ENCODE assay signal across 8 cellular contexts in genomic region chr22:39598017-39598965, GRCh38. TPM values are rescaled to one million over a fixed set of nuclear protein-coding genes. Genes with fewer than 3 reads are reported as not detected.
DNase-seq lines count a peak whose midpoint lies in the region; ATAC-seq and TF ChIP-seq lines count a peak whose summit lies in the region.

No MANE protein-coding gene starts in this region.

- TF ChIP-seq EP300 in suprapubic skin (IDR thresholded peaks at IDR 0.05), result no peak

- peak overlapping the region; percentile 52 for H3K27ac Mint-ChIP-seq in Calu3 (ENCODE audit: unreplicated experiment)
- no peak overlapping the region for H3K27ac Mint-ChIP-seq in stimulated activated naive CD8-positive, alpha-beta T cell treated with anti-CD3 and anti-CD28 coated beads, Interleukin-15, amount 100 ng/mL, for 72 hours

- H3K4me1 ChIP-seq in PC-9 (replicated peaks; ENCODE audit: insufficient read depth) (peaks cover 15% of the 10 kb centered on the region), lung (ENCODE audit: control insufficient read depth in 2 of 2, insufficient read depth in 2 of 2, low read length in 2 of 2) (no peaks in the 10 kb centered on the region), suprapubic skin (peaks cover 9% of the 10 kb centered on the region)

- H3K4me3 Mint-ChIP-seq in Calu3 (ENCODE audit: low read depth, unreplicated experiment), result no peak overlapping the region
- H3K4me3 Mint-ChIP-seq in stimulated activated naive CD8-positive, alpha-beta T cell treated with anti-CD3 and anti-CD28 coated beads, Interleukin-15, amount 100 ng/mL, for 72 hours, result peak overlapping the region; percentile 3 to 14

- intact Hi-C loops in Calu3 (cut with micrococcal nuclease; ENCODE audit: unreplicated experiment) (no loop called here), PC-9 (cut with micrococcal nuclease; ENCODE audit: unreplicated experiment) (no loop called here)

- BruUV-seq in Calu3 (replicated peaks; lab: Mats Ljungman, UMichigan), result no TSS peak
- BruUV-seq in PC-9 (replicated peaks; lab: Mats Ljungman, UMichigan), result no TSS peak

- no peak for TF ChIP-seq POLR2A in suprapubic skin (IDR thresholded peaks at IDR 0.05)

- H3F3A ChIP-seq in PC-9 (ENCODE audit: insufficient read depth, low read depth), result peaks cover 32% of the 10 kb centered on the region; the same call in 1 of the 2 replicates

- H3K4me3 ChIP-seq in PC-9, result no peak overlapping the region
- no peak overlapping the region for H3K4me3 ChIP-seq in lung
- H3K4me3 ChIP-seq in suprapubic skin, result no peak overlapping the region

- no peaks in the 10 kb centered on the region for H3K79me2 ChIP-seq in PC-9 (ENCODE audit: low read depth)

- peak overlapping the region; percentile 50 for H3K4me2 ChIP-seq in PC-9

- H3K27me3 ChIP-seq in PC-9 (ENCODE audit: insufficient read depth, low read depth) (0 out of 2 replicates have a peak, but pooled peaks cover 10% of the 10 kb centered on the region), lung (ENCODE audit: control insufficient read depth, insufficient read depth) (peaks cover 3% of the 10 kb centered on the region), suprapubic skin (peaks cover 58% of the 10 kb centered on the region)

- peaks cover 23% of the 10 kb centered on the region for H3K4me1 Mint-ChIP-seq in Calu3 (ENCODE audit: low read depth, unreplicated experiment)
- H3K4me1 Mint-ChIP-seq in stimulated activated naive CD8-positive, alpha-beta T cell treated with anti-CD3 and anti-CD28 coated beads, Interleukin-15, amount 100 ng/mL, for 72 hours, result peaks cover 45% of the 10 kb centered on the region

- CTCF ChIA-PET in Calu3 (lab: Charles Lee) (no interaction called here), PC-9 (lab: Charles Lee) (no interaction called here)

- ATAC-seq in lung (ENCODE audit: insufficient read depth, low FRiP score) (no peak), HG03139 (IDR thresholded peaks at IDR 0.05; ENCODE audit: unreplicated experiment) (no peak), GM19324 (IDR thresholded peaks at IDR 0.05; ENCODE audit: low FRiP score, unreplicated experiment) (no peak)
- peak; percentile 75 for ATAC-seq in stimulated activated naive CD8-positive, alpha-beta T cell treated with anti-CD3 and anti-CD28 coated beads, Interleukin-15, amount 100 ng/mL, for 72 hours

- no peaks in the 10 kb centered on the region for H3K9me3 ChIP-seq in PC-9 (ENCODE audit: insufficient read depth, low read depth)
- no peaks in the 10 kb centered on the region for H3K9me3 ChIP-seq in lung (ENCODE audit: control insufficient read depth in 2 of 2, insufficient read depth in 1 of 2, low read length in 1 of 2)
- peaks cover 2% of the 10 kb centered on the region for H3K9me3 ChIP-seq in suprapubic skin

- no peaks in the 10 kb centered on the region for H3K36me3 ChIP-seq in PC-9 (ENCODE audit: low read depth)
- no peaks in the 10 kb centered on the region for H3K36me3 ChIP-seq in lung (ENCODE audit: control insufficient read depth in 2 of 2, insufficient read depth in 2 of 2, low read length in 2 of 2)
- no peaks in the 10 kb centered on the region for H3K36me3 ChIP-seq in suprapubic skin

- H3K36me3 Mint-ChIP-seq in Calu3 (ENCODE audit: insufficient read depth, unreplicated experiment), result no peaks in the 10 kb centered on the region

- no peaks in the 10 kb centered on the region for H3K9me2 ChIP-seq in PC-9 (ENCODE audit: insufficient read depth)

- peaks cover 77% of the 10 kb centered on the region for H3K27me3 Mint-ChIP-seq in Calu3 (ENCODE audit: unreplicated experiment)
- H3K27me3 Mint-ChIP-seq in stimulated activated naive CD8-positive, alpha-beta T cell treated with anti-CD3 and anti-CD28 coated beads, Interleukin-15, amount 100 ng/mL, for 72 hours, result peaks cover 33% of the 10 kb centered on the region

- POLR2A ChIA-PET in PC-9 (lab: Charles Lee; ENCODE audit: unreplicated experiment), result no interaction called here

- no peaks in the 10 kb centered on the region for H3K9me3 Mint-ChIP-seq in Calu3 (ENCODE audit: low read depth, unreplicated experiment)
- H3K9me3 Mint-ChIP-seq in stimulated activated naive CD8-positive, alpha-beta T cell treated with anti-CD3 and anti-CD28 coated beads, Interleukin-15, amount 100 ng/mL, for 72 hours, result peaks cover 0 to 4% of the 10 kb centered on the region in 2 donors

- TF ChIP-seq CTCF in Calu3 (IDR thresholded peaks at IDR 0.05; ENCODE audit: unreplicated experiment) (no peak), PC-9 (conservative IDR thresholded peaks at IDR 0.05) (peak; percentile 59), lung (IDR thresholded peaks at IDR 0.05; ENCODE audit: control extremely low read depth, extremely low read depth) (no peak), suprapubic skin (IDR thresholded peaks at IDR 0.05) (peak in 1 of 2 donors; percentile 26)

- H3K27ac ChIP-seq in PC-9 (no peak overlapping the region), lung (ENCODE audit: low read depth in 1 of 2, low read length in 1 of 2) (no peak overlapping the region), suprapubic skin (no peak overlapping the region)

- no peaks in the 10 kb centered on the region for H4K20me1 ChIP-seq in PC-9 (ENCODE audit: insufficient read depth)

- 20 to 26% methylated on average over 30 to 36 of the region's 36 CpGs for WGBS in lung, 2 donors
- whole genome bisulfite sequencing in suprapubic skin, result 33% methylated on average over 17 of the region's 36 CpGs

- no peak overlapping the region for H2AFZ ChIP-seq in PC-9

- DNase-seq in Calu3, result peak; percentile 90
- DNase-seq in PC-9, result peak; percentile 73 to 83
- peak; percentile 79 for DNase-seq in activated naive CD4-positive, alpha-beta T cell treated with anti-CD3 and anti-CD28 coated beads, Interleukin-2, amount 50 U/mL, for 16 hours
- peak; percentile 56 for DNase-seq in lung (ENCODE audit: low spot score)
- peak; percentile 49 to 59 for DNase-seq in stimulated activated naive CD8-positive, alpha-beta T cell treated with anti-CD3 and anti-CD28 coated beads, Interleukin-15, amount 100 ng/mL, for 72 hours
- DNase-seq in suprapubic skin (ENCODE audit: low spot score in 2 of 2), result no peak

RNA-seq across cellular contexts. Expression of gene CACNA1I, which starts 27.7 kb away (rescaled TPM):
- total RNA-seq in Calu3 (2022) (0.05 and 0.07 TPM in 2 replicates), PC-9 (2021) (2.5 and 2.8 TPM in 2 replicates), lung (under 1 TPM; 0.15 to 0.17 TPM), suprapubic skin (under 1 TPM in 3 of 4 donors, not detected in 1; 0.08 to 0.80 (median 0.17) TPM)
- under 1 TPM; 0.07 to 0.22 TPM for polyA plus RNA-seq in lung

Comparison
In these comparisons a context has a peak if more than half of its experiments do, and no peak if none do; other contexts are left out.
1. DNase-seq: peak in Calu3 (single experiment), PC-9 (2 of 2), activated naive CD4-positive, alpha-beta T cell treated with anti-CD3 and anti-CD28 coated beads, Interleukin-2, amount 50 U/mL, for 16 hours (single experiment), lung (single experiment) and stimulated activated naive CD8-positive, alpha-beta T cell treated with anti-CD3 and anti-CD28 coated beads, Interleukin-15, amount 100 ng/mL, for 72 hours (2 of 2); none in suprapubic skin (0 of 2).